Comparison of ENCODE assay signal across 19 cellular contexts in genomic region chr1:156709031-156709430, GRCh38. TPM values are rescaled to one million over a fixed set of nuclear protein-coding genes. Genes with fewer than 3 reads are reported as not detected.
A peak's percentile ranks its signal among the peaks of the same experiment; 100 is the strongest.
DNase-seq lines count a peak whose midpoint lies in the region; ATAC-seq and TF ChIP-seq lines count a peak whose summit lies in the region.
"Had no signal": no experiment of that assay in that cellular context is flagged by ENCODE, and none has a peak within 500 bp of the region (broad histone marks: within the 10 kb centered on the region; RNA-seq: fewer than 3 reads in every experiment).

No MANE protein-coding gene starts in this region.

- TF ChIP-seq POLR2A in sigmoid colon (IDR thresholded peaks at IDR 0.05) = no peak

- H3K9me2 ChIP-seq in GM23248 (ENCODE audit: insufficient read depth) = no peaks in the 10 kb centered on the region

- H3F3A ChIP-seq in GM23248 (ENCODE audit: insufficient read depth) = peaks cover 43% of the 10 kb centered on the region

- no peaks in the 10 kb centered on the region for H3K36me3 Mint-ChIP-seq in T-helper 17 cell (ENCODE audit: low read depth)
- no peaks in the 10 kb centered on the region for H3K36me3 Mint-ChIP-seq in activated CD8-positive, alpha-beta T cell treated with anti-CD3 and anti-CD28 coated beads, Interleukin-2, amount 10 ng/mL, durations not matched to agents 7 days and 5 days (ENCODE audit: low read depth)
- H3K36me3 Mint-ChIP-seq: activated naive CD8-positive, alpha-beta T cell; T-cell had no signal

- no peak overlapping the region for H3K4me3 ChIP-seq in GM23248
- H3K4me3 ChIP-seq in iPS-18a (ENCODE audit: low read length) = peak overlapping the region; percentile 71
- H3K4me3 ChIP-seq in sigmoid colon = no peak overlapping the region
- H3K4me3 ChIP-seq: MG63, tibial nerve had no signal

- H3K79me2 ChIP-seq in GM23248 (ENCODE audit: insufficient read depth) = no peaks in the 10 kb centered on the region

- intact Hi-C loops in sigmoid colon (cut with DNase I) = loop anchor here (10.0 kb wide), 1 partner anchor 186 kb away; the partner anchor contains the start of gene PEAR1

- H3K27ac Mint-ChIP-seq in T-helper 17 cell = peak overlapping the region; percentile 69
- H3K27ac Mint-ChIP-seq in activated CD8-positive, alpha-beta T cell treated with anti-CD3 and anti-CD28 coated beads, Interleukin-2, amount 10 ng/mL, durations not matched to agents 7 days and 5 days = no peak overlapping the region

- no peak for TF ChIP-seq CTCF in sigmoid colon (IDR thresholded peaks at IDR 0.05)

- DNase-seq in GM23248 = peak; percentile 35
- no peak for DNase-seq in T-helper 17 cell
- no peak for DNase-seq in sigmoid colon
- no peak for DNase-seq in NK-92 (lab: John Stamatoyannopoulos, UW; ENCODE audit: unreplicated experiment)
- no peak for DNase-seq in activated CD8-positive, alpha-beta T cell treated with anti-CD3 and anti-CD28 coated beads, Interleukin-2, amount 10 ng/mL, durations not matched to agents 7 days and 5 days
- DNase-seq: activated T-cell treated with anti-CD3 and anti-CD28 coated beads for 4 hours, AML-193, glutamatergic neuron, NCI-H1930, T-cell had no signal

- H3K27me3 Mint-ChIP-seq in T-helper 17 cell = peaks cover 6% of the 10 kb centered on the region
- H3K27me3 Mint-ChIP-seq in activated CD8-positive, alpha-beta T cell treated with anti-CD3 and anti-CD28 coated beads, Interleukin-2, amount 10 ng/mL, durations not matched to agents 7 days and 5 days (ENCODE audit: low read depth) = peaks cover 24% of the 10 kb centered on the region
- H3K27me3 Mint-ChIP-seq: activated naive CD8-positive, alpha-beta T cell had no signal

- H3K36me3 ChIP-seq in GM23248 (ENCODE audit: low read depth) (no peaks in the 10 kb centered on the region), iPS-18a (ENCODE audit: control insufficient read depth, low read depth, low read length) (no peaks in the 10 kb centered on the region), sigmoid colon (no peaks in the 10 kb centered on the region)
- H3K36me3 ChIP-seq: tibial nerve had no signal

- WGBS in GM23248 (ENCODE audit: low coverage in 1 of 2, low lambda C conversion rate in 2 of 2, missing lambda C conversion rate in 2 of 2), 2 experiments = 44 to 53% methylated on average over 4 of the region's 4 CpGs
- 59 to 73% methylated on average over 4 of the region's 4 CpGs for WGBS in sigmoid colon, 2 donors

- no peak overlapping the region for H3K4me3 Mint-ChIP-seq in T-helper 17 cell
- no peak overlapping the region for H3K4me3 Mint-ChIP-seq in activated CD8-positive, alpha-beta T cell treated with anti-CD3 and anti-CD28 coated beads, Interleukin-2, amount 10 ng/mL, durations not matched to agents 7 days and 5 days
- H3K4me3 Mint-ChIP-seq: activated naive CD8-positive, alpha-beta T cell; central memory CD8-positive, alpha-beta T cell; T-cell had no signal

- CTCF ChIA-PET in activated CD8-positive, alpha-beta T cell treated with anti-CD3 and anti-CD28 coated beads, Interleukin-2, amount 10 ng/mL, durations not matched to agents 7 days and 5 days (lab: Charles Lee) = interaction anchor here (5.1 to 17.4 kb wide), 3 partner anchors 18 to 49 kb away, joined by 53 to 311 read pairs (median 197); partner anchors contain the start of genes ISG20L2 and METTL25B

- no peak overlapping the region for H3K4me2 ChIP-seq in GM23248 (ENCODE audit: unreplicated experiment)

- H3K9ac ChIP-seq in GM23248 = peak overlapping the region; percentile 30; the same call in 1 of the 2 replicates
- no peak overlapping the region for H3K9ac ChIP-seq in iPS-18a (ENCODE audit: low read length)

- H3K9me3 ChIP-seq in GM23248 (ENCODE audit: low read depth) = no peaks in the 10 kb centered on the region
- no peaks in the 10 kb centered on the region for H3K9me3 ChIP-seq in T-helper 17 cell (ENCODE audit: control insufficient read depth, low read length, poor library complexity, severe bottlenecking)
- no peaks in the 10 kb centered on the region for H3K9me3 ChIP-seq in iPS-18a (ENCODE audit: control insufficient read depth, low read depth, low read length)
- H3K9me3 ChIP-seq in sigmoid colon = no peaks in the 10 kb centered on the region
- H3K9me3 ChIP-seq: MG63, tibial nerve had no signal

- H4K20me1 ChIP-seq in GM23248 (ENCODE audit: insufficient read depth) = no peaks in the 10 kb centered on the region

- H3K4me1 ChIP-seq in GM23248 (ENCODE audit: insufficient read depth) = peaks cover 92% of the 10 kb centered on the region
- peaks cover 54% of the 10 kb centered on the region for H3K4me1 ChIP-seq in iPS-18a (ENCODE audit: control insufficient read depth, low read depth, low read length)
- peaks cover 0 to 78% (median 76%) of the 10 kb centered on the region in 4 donors for H3K4me1 ChIP-seq in sigmoid colon

- H2AFZ ChIP-seq in GM23248 = no peak overlapping the region

- no peaks in the 10 kb centered on the region for H3K27me3 ChIP-seq in GM23248 (replicated peaks; ENCODE audit: insufficient read depth)
- peaks cover 13% of the 10 kb centered on the region for H3K27me3 ChIP-seq in iPS-18a (ENCODE audit: control insufficient read depth, insufficient read depth, low read length)
- H3K27me3 ChIP-seq in sigmoid colon = no peaks in the 10 kb centered on the region
- H3K27me3 ChIP-seq: MG63 had no signal

- no peak for TF ChIP-seq EP300 in sigmoid colon (IDR thresholded peaks at IDR 0.05)

- ATAC-seq in T-helper 17 cell (no peak), HG03135 (IDR thresholded peaks at IDR 0.05; ENCODE audit: unreplicated experiment) (no peak), HG02642 (IDR thresholded peaks at IDR 0.05; ENCODE audit: poor library complexity, unreplicated experiment) (no peak)
- ATAC-seq in activated CD8-positive, alpha-beta T cell treated with anti-CD3 and anti-CD28 coated beads, Interleukin-2, amount 10 ng/mL, durations not matched to agents 7 days and 5 days = no peak
- ATAC-seq: activated CD4-positive, CD25-positive, alpha-beta regulatory T cell treated with anti-CD3 and anti-CD28 coated beads, Interleukin-2, amount 50 U/mL, for 24 hours; T-cell had no signal

- no peaks in the 10 kb centered on the region for H3K9me3 Mint-ChIP-seq in activated CD8-positive, alpha-beta T cell treated with anti-CD3 and anti-CD28 coated beads, Interleukin-2, amount 10 ng/mL, durations not matched to agents 7 days and 5 days (ENCODE audit: insufficient read depth)
- H3K9me3 Mint-ChIP-seq: central memory CD8-positive, alpha-beta T cell; T-cell had no signal

- H3K4me1 Mint-ChIP-seq in T-helper 17 cell = peaks cover 18% of the 10 kb centered on the region
- peaks cover 24% of the 10 kb centered on the region for H3K4me1 Mint-ChIP-seq in activated CD8-positive, alpha-beta T cell treated with anti-CD3 and anti-CD28 coated beads, Interleukin-2, amount 10 ng/mL, durations not matched to agents 7 days and 5 days (ENCODE audit: low read depth)

- POLR2A ChIA-PET in activated CD8-positive, alpha-beta T cell treated with anti-CD3 and anti-CD28 coated beads, Interleukin-2, amount 10 ng/mL, durations not matched to agents 7 days and 5 days (lab: Charles Lee) = no interaction called here

- H3K27ac ChIP-seq in GM23248 (peak overlapping the region; percentile 55; the same call in 1 of the 2 replicates), iPS-18a (ENCODE audit: low read length) (no peak overlapping the region), sigmoid colon (peak overlapping the region; percentile 51 to 87 (median 84))

- in situ Hi-C loops in GM23248 (cut with MboI) = no loop called here

RNA-seq across cellular contexts. Expression of gene CRABP2, which starts 3.6 kb away (rescaled TPM):
- total RNA-seq in GM23248 (2014; rRNA removed; shearing (Covaris generic)) = 23.3 and 38.8 TPM in 2 replicates
- 64.1 and 68.6 TPM in 2 replicates for polyA plus RNA-seq in GM23248 (2016; fragmentation: Nextera tagmentation; extraction: Ambion mirVana)
- total RNA-seq in T-helper 17 cell = 1 to 10 TPM; 1.5 to 4.5 TPM
- 1 to 10 TPM; 3.1 to 7.8 (median 5.4) TPM for total RNA-seq in sigmoid colon
- 1 to 10 TPM in 1 of 3 donors, not detected in 2; 4.9 TPM for polyA plus RNA-seq in sigmoid colon
- total RNA-seq in activated CD8-positive, alpha-beta T cell treated with anti-CD3 and anti-CD28 coated beads, Interleukin-2, amount 10 ng/mL, durations not matched to agents 7 days and 5 days = 1 to 10 TPM; 1.3 to 1.9 TPM

RNA-seq across cellular contexts. Expression of gene METTL25B, which starts 19.2 kb away (rescaled TPM):
- 4.5 and 5.6 TPM in 2 replicates for total RNA-seq in GM23248 (2014; rRNA removed; shearing (Covaris generic))
- polyA plus RNA-seq in GM23248 (2016; fragmentation: Nextera tagmentation; extraction: Ambion mirVana) = 7.4 and 10.1 TPM in 2 replicates
- 10 to 100 TPM; 13.1 to 21.6 TPM for total RNA-seq in T-helper 17 cell
- 10 to 100 TPM; 11.8 to 21.6 (median 13.7) TPM for total RNA-seq in sigmoid colon
- 10 to 100 TPM; 19.0 to 33.1 (median 22.8) TPM for polyA plus RNA-seq in sigmoid colon
- 10 to 100 TPM; 30.0 to 34.0 TPM for total RNA-seq in activated CD8-positive, alpha-beta T cell treated with anti-CD3 and anti-CD28 coated beads, Interleukin-2, amount 10 ng/mL, durations not matched to agents 7 days and 5 days

RNA-seq across cellular contexts. Expression of gene ISG20L2, which starts 19.5 kb away (rescaled TPM):
- total RNA-seq in GM23248 (2014; rRNA removed; shearing (Covaris generic)) = 10.4 TPM in 2 replicates
- polyA plus RNA-seq in GM23248 (2016; fragmentation: Nextera tagmentation; extraction: Ambion mirVana) = 17.8 and 21.5 TPM in 2 replicates
- total RNA-seq in T-helper 17 cell = 10 to 100 TPM; 41.4 to 54.2 TPM
- 10 to 100 TPM; 13.6 to 17.6 (median 16.7) TPM for total RNA-seq in sigmoid colon
- polyA plus RNA-seq in sigmoid colon = 10 to 100 TPM; 12.0 to 23.4 (median 17.1) TPM
- total RNA-seq in activated CD8-positive, alpha-beta T cell treated with anti-CD3 and anti-CD28 coated beads, Interleukin-2, amount 10 ng/mL, durations not matched to agents 7 days and 5 days = 10 to 100 TPM; 56.3 to 58.8 TPM

RNA-seq across cellular contexts. Expression of gene NES, which starts 31.8 kb away (rescaled TPM):
- total RNA-seq in GM23248 (2014; rRNA removed; shearing (Covaris generic)) = 15.0 and 23.0 TPM in 2 replicates
- 2.2 TPM in 2 replicates for polyA plus RNA-seq in GM23248 (2016; fragmentation: Nextera tagmentation; extraction: Ambion mirVana)
- total RNA-seq in T-helper 17 cell = not detected
- 10 to 100 TPM in 2 of 4 donors, 1 to 10 TPM in 2; 7.1 to 21.0 (median 10.4) TPM for total RNA-seq in sigmoid colon
- polyA plus RNA-seq in sigmoid colon = 1 to 10 TPM in 2 of 3 donors, under 1 TPM in 1; 0.60 to 6.9 (median 1.8) TPM
- not detected for total RNA-seq in activated CD8-positive, alpha-beta T cell treated with anti-CD3 and anti-CD28 coated beads, Interleukin-2, amount 10 ng/mL, durations not matched to agents 7 days and 5 days
- polyA plus RNA-seq: keratinocyte had no signal

RNA-seq across cellular contexts. Expression of gene MRPL24, which starts 31.9 kb away (rescaled TPM):
- total RNA-seq in GM23248 (2014; rRNA removed; shearing (Covaris generic)) = 49.2 and 55.7 TPM in 2 replicates
- 91.4 and 93.7 TPM in 2 replicates for polyA plus RNA-seq in GM23248 (2016; fragmentation: Nextera tagmentation; extraction: Ambion mirVana)
- total RNA-seq in T-helper 17 cell = 10 to 100 TPM; 18.7 to 25.1 TPM
- total RNA-seq in sigmoid colon = 10 to 100 TPM; 53.0 to 68.5 (median 59.7) TPM
- 10 to 100 TPM; 72.7 to 81.1 (median 81.0) TPM for polyA plus RNA-seq in sigmoid colon
- total RNA-seq in activated CD8-positive, alpha-beta T cell treated with anti-CD3 and anti-CD28 coated beads, Interleukin-2, amount 10 ng/mL, durations not matched to agents 7 days and 5 days = 10 to 100 TPM; 59.8 to 62.6 TPM
